8 cellular contexts compared by ENCODE assay signal in genomic region chr11:115504279-115505158, GRCh38. TPM values are rescaled to one million over a fixed set of nuclear protein-coding genes. Genes with fewer than 3 reads are reported as not detected.
A peak's percentile ranks its signal among the peaks of the same experiment; 100 is the strongest.
DNase-seq lines count a peak whose midpoint lies in the region; ATAC-seq and TF ChIP-seq lines count a peak whose summit lies in the region.

Gene CADM1, minus strand, starts transcription at chr11:115504415.

- H3K27ac ChIP-seq in 22Rv1: peak within 1 kb of the TSS; percentile 67
- peak within 1 kb of the TSS; percentile 85 for H3K27ac ChIP-seq in HUES64 (ENCODE audit: low read depth, low read length)
- peak within 1 kb of the TSS; percentile 30 to 66 (median 59) for H3K27ac ChIP-seq in Peyer's patch

- H3K9me3 Mint-ChIP-seq in natural killer cell treated with Interleukin-12 subunit alpha and Interleukin-12 subunit beta and Interleukin-15 and Interleukin-18, amount 100 ng/mL, for 72 hours: no peaks in the 10 kb centered on the region
- H3K9me3 Mint-ChIP-seq in stimulated activated naive B cell treated with anti-CD40 and anti-IgM and Interleukin-4, amounts not matched to agents 10 μg/mL and 1 μg/mL and 100 μg/mL, for 72 hours: peaks cover 0 to 6% of the 10 kb centered on the region in 2 donors

- ATAC-seq in GM19035 (IDR thresholded peaks at IDR 0.05; ENCODE audit: unreplicated experiment): peak; percentile 58
- ATAC-seq in natural killer cell treated with Interleukin-12 subunit alpha and Interleukin-12 subunit beta and Interleukin-15 and Interleukin-18, amount 100 ng/mL, for 72 hours: peak; percentile 86 to 90
- peak; percentile 31 to 64 for ATAC-seq in stimulated activated naive B cell treated with anti-CD40 and anti-IgM and Interleukin-4, amounts not matched to agents 10 μg/mL and 1 μg/mL and 100 μg/mL, for 72 hours (replicated peaks)

- DNase-seq in Peyer's patch (peak; percentile 63 to 94 (median 91)), activated gamma-delta T cell (lab: John Stamatoyannopoulos, UW) (peak; percentile 81), foreskin fibroblast (peak; percentile 77 to 92)
- DNase-seq in natural killer cell treated with Interleukin-12 subunit alpha and Interleukin-12 subunit beta and Interleukin-15 and Interleukin-18, amount 100 ng/mL, for 72 hours (ENCODE audit: low spot score): peak; percentile 64
- DNase-seq in stimulated activated naive B cell treated with anti-CD40 and anti-IgM and Interleukin-4, amounts not matched to agents 10 μg/mL and 1 μg/mL and 100 μg/mL, for 72 hours: no peak

- H3K9me3 ChIP-seq in HUES64 (ENCODE audit: insufficient read depth, low read depth, low read length) (no peaks in the 10 kb centered on the region), Peyer's patch (no peaks in the 10 kb centered on the region)

- TF ChIP-seq CTCF in 22Rv1 (IDR thresholded peaks at IDR 0.05) (peak; percentile 69), Peyer's patch (IDR thresholded peaks at IDR 0.05) (peak in 5 of 6 experiments; percentile 7 to 80 (median 66)), foreskin fibroblast (IDR thresholded peaks at IDR 0.05; ENCODE audit: low read depth, low read length) (peak; percentile 61)

- H3K27ac Mint-ChIP-seq in natural killer cell treated with Interleukin-12 subunit alpha and Interleukin-12 subunit beta and Interleukin-15 and Interleukin-18, amount 100 ng/mL, for 72 hours: no peak within 1 kb of the TSS
- peak within 1 kb of the TSS; percentile 84 for H3K27ac Mint-ChIP-seq in stimulated activated naive B cell treated with anti-CD40 and anti-IgM and Interleukin-4, amounts not matched to agents 10 μg/mL and 1 μg/mL and 100 μg/mL, for 72 hours

- H3K27me3 Mint-ChIP-seq in natural killer cell treated with Interleukin-12 subunit alpha and Interleukin-12 subunit beta and Interleukin-15 and Interleukin-18, amount 100 ng/mL, for 72 hours: peaks cover 11 to 29% of the 10 kb centered on the region in 2 donors
- peaks cover 28 to 49% of the 10 kb centered on the region in 2 donors for H3K27me3 Mint-ChIP-seq in stimulated activated naive B cell treated with anti-CD40 and anti-IgM and Interleukin-4, amounts not matched to agents 10 μg/mL and 1 μg/mL and 100 μg/mL, for 72 hours

- H3K4me3 ChIP-seq in HUES64 (ENCODE audit: low read length) (peak within 1 kb of the TSS; percentile 96), Peyer's patch (peak within 1 kb of the TSS; percentile 42 to 72 (median 51)), foreskin fibroblast (ENCODE audit: low read depth in 1 of 2, low read length in 2 of 2) (peak within 1 kb of the TSS; percentile 71 to 80)

- H3K4me1 ChIP-seq in HUES64 (ENCODE audit: insufficient read depth, low read length) (peaks cover 22% of the 10 kb centered on the region), Peyer's patch (peaks cover 0 to 25% (median 9%) of the 10 kb centered on the region in 4 donors)

- H3K27me3 ChIP-seq in HUES64 (ENCODE audit: insufficient read depth, low read length) (peaks cover 64% of the 10 kb centered on the region), Peyer's patch (no peaks in the 10 kb centered on the region)

- under 1% methylated on average over 76 of the region's 76 CpGs for WGBS in HUES64

- no peaks in the 10 kb centered on the region for H3K36me3 Mint-ChIP-seq in natural killer cell treated with Interleukin-12 subunit alpha and Interleukin-12 subunit beta and Interleukin-15 and Interleukin-18, amount 100 ng/mL, for 72 hours
- no peaks in the 10 kb centered on the region for H3K36me3 Mint-ChIP-seq in stimulated activated naive B cell treated with anti-CD40 and anti-IgM and Interleukin-4, amounts not matched to agents 10 μg/mL and 1 μg/mL and 100 μg/mL, for 72 hours

- TF ChIP-seq POLR2A in Peyer's patch (IDR thresholded peaks at IDR 0.05): peak in 1 of 2 donors; percentile 77

- H3K36me3 ChIP-seq in HUES64 (ENCODE audit: insufficient read depth, low read length) (no peaks in the 10 kb centered on the region), Peyer's patch (no peaks in the 10 kb centered on the region)

- H3K4me1 Mint-ChIP-seq in natural killer cell treated with Interleukin-12 subunit alpha and Interleukin-12 subunit beta and Interleukin-15 and Interleukin-18, amount 100 ng/mL, for 72 hours (ENCODE audit: low read depth in 2 of 2): peaks cover 0 to 3% of the 10 kb centered on the region in 2 donors
- H3K4me1 Mint-ChIP-seq in stimulated activated naive B cell treated with anti-CD40 and anti-IgM and Interleukin-4, amounts not matched to agents 10 μg/mL and 1 μg/mL and 100 μg/mL, for 72 hours: peaks cover 3 to 13% of the 10 kb centered on the region in 2 donors

- peak within 1 kb of the TSS; percentile 82 for H3K9ac ChIP-seq in HUES64 (ENCODE audit: low read depth, low read length)

- peak within 1 kb of the TSS; percentile 75 for H3K4me3 Mint-ChIP-seq in natural killer cell treated with Interleukin-12 subunit alpha and Interleukin-12 subunit beta and Interleukin-15 and Interleukin-18, amount 100 ng/mL, for 72 hours
- peak within 1 kb of the TSS; percentile 59 to 61 for H3K4me3 Mint-ChIP-seq in stimulated activated naive B cell treated with anti-CD40 and anti-IgM and Interleukin-4, amounts not matched to agents 10 μg/mL and 1 μg/mL and 100 μg/mL, for 72 hours

RNA-seq across cellular contexts. Expression of gene CADM1, which starts in this region (rescaled TPM):
- 25.3 TPM for polyA plus RNA-seq in HUES64 (2013, experiment 1 of 2)
- polyA plus RNA-seq in HUES64 (2013, experiment 2 of 2): 34.6 TPM
- 1 to 10 TPM in 2 of 4 donors, under 1 TPM in 2; 0.38 to 8.3 (median 2.5) TPM for total RNA-seq in Peyer's patch
- 1 to 10 TPM in 1 of 2 donors, under 1 TPM in 1; 0.50 to 1.0 TPM for total RNA-seq in natural killer cell treated with Interleukin-12 subunit alpha and Interleukin-12 subunit beta and Interleukin-15 and Interleukin-18, amount 100 ng/mL, for 72 hours
